In genomic region chr17:48541574-48542113, GRCh38 we compare ENCODE assay signal across 9 cellular contexts. TPM values are rescaled to one million over a fixed set of nuclear protein-coding genes. Genes with fewer than 3 reads are reported as not detected.
DNase-seq lines count a peak whose midpoint lies in the region; ATAC-seq, FAIRE-seq and TF ChIP-seq lines count a peak whose summit lies in the region.
"Had no signal": no experiment of that assay in that cellular context is flagged by ENCODE, and none has a peak within 500 bp of the region (broad histone marks: within the 10 kb centered on the region; RNA-seq: fewer than 3 reads in every experiment).

No MANE protein-coding gene starts in this region.

- POLR2A ChIA-PET in Panc1 (lab: Charles Lee) = interaction anchor here (0.6 to 1.1 kb wide), 7 partner anchors 9 to 522 kb away, joined by 4 to 7 read pairs (median 4); no protein-coding TSS in a partner anchor

- in situ Hi-C loops in Panc1 (cut with HindIII; ENCODE audit: low pct_unique_long_range_greater_than_20kb, low sequenced_read_pairs) = no loop called here

- BruUV-seq in Panc1 (replicated peaks; lab: Mats Ljungman, UMichigan) = no TSS peak

- ATAC-seq in Panc1 (peak; percentile 22), HG02870 (IDR thresholded peaks at IDR 0.05; ENCODE audit: unreplicated experiment) (no peak), HG02852 (IDR thresholded peaks at IDR 0.05; ENCODE audit: unreplicated experiment) (no peak)

- intact Hi-C loops in Panc1 (cut with micrococcal nuclease; ENCODE audit: unreplicated experiment) = loop anchor here (5.0 kb wide), 1 partner anchor 49 kb away; no protein-coding TSS in a partner anchor

- H3K27ac ChIP-seq in Panc1 (ENCODE audit: low read length) (peak overlapping the region; percentile 98), astrocyte (ENCODE audit: low read depth, low read length) (peak overlapping the region; percentile 95), iPS-20b (ENCODE audit: low read length) (no peak overlapping the region), caudate nucleus (ENCODE audit: low read depth, low read length) (no peak overlapping the region)

- H3K27me3 Mint-ChIP-seq in astrocyte (ENCODE audit: low read depth, unreplicated experiment) = peaks cover 78% of the 10 kb centered on the region

- H4K20me1 ChIP-seq in astrocyte (ENCODE audit: insufficient read depth, low read length) = no peaks in the 10 kb centered on the region

- H2AFZ ChIP-seq in astrocyte (ENCODE audit: low read depth, low read length) = no peak overlapping the region

- DNase-seq in EH (ENCODE audit: low read depth) (peak; percentile 72), Panc1 (ENCODE audit: low read depth, low spot score) (no peak), astrocyte (ENCODE audit: low read depth) (no peak), caudate nucleus (lab: John Stamatoyannopoulos, UW) (no peak)
- DNase-seq in stimulated activated CD4-positive, alpha-beta T cell treated with anti-CD3 and anti-CD28 coated beads, Interleukin-15, amount 100 ng/mL, for 24 hours = peak; percentile 60

- peaks cover 10% of the 10 kb centered on the region for H3K9me3 Mint-ChIP-seq in astrocyte (ENCODE audit: unreplicated experiment)

- H3K36me3 ChIP-seq in Panc1 (ENCODE audit: control insufficient read depth, insufficient read depth, low read length) (peaks cover 6% of the 10 kb centered on the region; the same call in 1 of the 2 replicates), astrocyte (ENCODE audit: insufficient read depth, low read length) (no peaks in the 10 kb centered on the region), iPS-20b (ENCODE audit: insufficient read depth, low read depth, low read length) (no peaks in the 10 kb centered on the region)

- FAIRE-seq in astrocyte (lab: Jason Lieb, UNC) = no peak

- H3K9ac ChIP-seq in astrocyte (ENCODE audit: low read length) (peak overlapping the region; percentile 96), iPS-20b (ENCODE audit: low read depth, low read length) (no peak overlapping the region)

- H3K4me1 ChIP-seq in Panc1 (ENCODE audit: control insufficient read depth, insufficient read depth, low read length) = peaks cover 41% of the 10 kb centered on the region
- H3K4me1 ChIP-seq in astrocyte (ENCODE audit: insufficient read depth, low read length) = peaks cover 35% of the 10 kb centered on the region
- H3K4me1 ChIP-seq in iPS-20b (ENCODE audit: insufficient read depth, low read length) = 0 out of 2 replicates have a peak, but pooled peaks cover 2% of the 10 kb centered on the region

- peak overlapping the region; percentile 77 for H3K27ac Mint-ChIP-seq in astrocyte (ENCODE audit: unreplicated experiment)

- peaks cover 51% of the 10 kb centered on the region for H3K79me2 ChIP-seq in astrocyte (ENCODE audit: insufficient read depth, low read length)

- TF ChIP-seq CTCF in Panc1 (IDR thresholded peaks at IDR 0.05) = no peak
- no peak for TF ChIP-seq CTCF in astrocyte (IDR thresholded peaks at IDR 0.05; ENCODE audit: insufficient read depth, low read depth, low read length)

- H3K4me1 Mint-ChIP-seq in astrocyte (ENCODE audit: low read depth, unreplicated experiment) = peaks cover 5% of the 10 kb centered on the region

- H3K27me3 ChIP-seq in Panc1 (ENCODE audit: control insufficient read depth, insufficient read depth, low read length) (no peaks in the 10 kb centered on the region), astrocyte (ENCODE audit: insufficient read depth, low read length) (peaks cover 22% of the 10 kb centered on the region), iPS-20b (ENCODE audit: insufficient read depth, low read length) (peaks cover 100% of the 10 kb centered on the region)

- peak overlapping the region; percentile 83 for H3K4me2 ChIP-seq in astrocyte (ENCODE audit: low read length)

- H3K4me3 Mint-ChIP-seq in astrocyte (ENCODE audit: unreplicated experiment) = peak overlapping the region; percentile 76

- H3K36me3 Mint-ChIP-seq in astrocyte (ENCODE audit: low read depth, unreplicated experiment) = peaks cover 2% of the 10 kb centered on the region

- CTCF ChIA-PET in Panc1 (lab: Charles Lee) = interaction anchor here (0.6 to 1.0 kb wide), 2 partner anchors 51 to 406 kb away, joined by 3 to 4 read pairs; no protein-coding TSS in a partner anchor

- H3K9me3 ChIP-seq in Panc1 (ENCODE audit: control insufficient read depth, insufficient read depth, low read depth, low read length) (no peaks in the 10 kb centered on the region), astrocyte (ENCODE audit: insufficient read depth, low read depth, low read length) (no peaks in the 10 kb centered on the region), iPS-20b (ENCODE audit: insufficient read depth, low read depth, low read length) (peaks cover 2% of the 10 kb centered on the region; the same call in 1 of the 2 replicates)

- H3K4me3 ChIP-seq in Panc1 (ENCODE audit: low read depth in 2 of 2, low read length in 2 of 2) (peak overlapping the region; percentile 69 to 81), astrocyte (ENCODE audit: insufficient read depth, low read depth, low read length) (peak overlapping the region; percentile 84), iPS-20b (ENCODE audit: low read length) (peak overlapping the region; percentile 51)

RNA-seq across cellular contexts. Expression of gene HOXB2, which starts 3.3 kb away (rescaled TPM):
- 70.1 TPM for total RNA-seq in Panc1 (2021; ENCODE audit: unreplicated experiment)
- 66.6 TPM for polyA plus RNA-seq in Panc1 (2012; ENCODE audit: insufficient read length)
- total RNA-seq in astrocyte = 0.41 and 1.8 TPM in 2 replicates

RNA-seq across cellular contexts. Expression of gene HOXB1, which starts 10.8 kb away (rescaled TPM):
- total RNA-seq in Panc1 (2021; ENCODE audit: unreplicated experiment) = not detected
- polyA plus RNA-seq in Panc1 (2012; ENCODE audit: insufficient read length) = not detected
- total RNA-seq in astrocyte = not detected in 2 replicates
- total RNA-seq: renal cortical epithelial cell had no signal

RNA-seq across cellular contexts. Expression of gene HOXB4, which starts 36.5 kb away (rescaled TPM):
- total RNA-seq in Panc1 (2021; ENCODE audit: unreplicated experiment) (27.9 TPM), astrocyte (not detected in 2 replicates)
- 19.4 TPM for polyA plus RNA-seq in Panc1 (2012; ENCODE audit: insufficient read length)

RNA-seq across cellular contexts. Expression of gene HOXB3, which starts 48.4 kb away (rescaled TPM):
- total RNA-seq in Panc1 (2021; ENCODE audit: unreplicated experiment) (127 TPM), astrocyte (not detected in 2 replicates)
- 113 TPM for polyA plus RNA-seq in Panc1 (2012; ENCODE audit: insufficient read length)

RNA-seq across cellular contexts. Expression of gene HOXB5, which starts 51.9 kb away (rescaled TPM):
- 67.2 TPM for total RNA-seq in Panc1 (2021; ENCODE audit: unreplicated experiment)
- polyA plus RNA-seq in Panc1 (2012; ENCODE audit: insufficient read length) = 64.4 TPM
- not detected in 2 replicates for total RNA-seq in astrocyte

Comparison
In these comparisons a context has a peak if more than half of its experiments do, and no peak if none do; other contexts are left out.
1. DNase-seq: peak in EH (single experiment) and stimulated activated CD4-positive, alpha-beta T cell treated with anti-CD3 and anti-CD28 coated beads, Interleukin-15, amount 100 ng/mL, for 24 hours (single experiment); none in Panc1 (single experiment), astrocyte (single experiment) and caudate nucleus (0 of 61).
2. H3K27ac ChIP-seq: peak in Panc1 (single experiment) and astrocyte (single experiment); none in iPS-20b (single experiment) and caudate nucleus (single experiment).
3. RNA of gene HOXB2, which starts 3.3 kb away (total RNA-seq): 70.1 TPM in Panc1 (single experiment); 0.41 to 1.8 TPM in astrocyte; every median in the first group is over 10 times any median in the second.
4. RNA of gene HOXB4, which starts 36.5 kb away (total RNA-seq): 27.9 TPM in Panc1 (single experiment); not detected in astrocyte; every median in the first group is over 10 times any median in the second.
5. Peak in every context shown above with its lines, with median percentiles within 50 percentile points of each other: H3K4me3 ChIP-seq.